25 cellular contexts compared by ENCODE assay signal in the genomic region with DNA sequence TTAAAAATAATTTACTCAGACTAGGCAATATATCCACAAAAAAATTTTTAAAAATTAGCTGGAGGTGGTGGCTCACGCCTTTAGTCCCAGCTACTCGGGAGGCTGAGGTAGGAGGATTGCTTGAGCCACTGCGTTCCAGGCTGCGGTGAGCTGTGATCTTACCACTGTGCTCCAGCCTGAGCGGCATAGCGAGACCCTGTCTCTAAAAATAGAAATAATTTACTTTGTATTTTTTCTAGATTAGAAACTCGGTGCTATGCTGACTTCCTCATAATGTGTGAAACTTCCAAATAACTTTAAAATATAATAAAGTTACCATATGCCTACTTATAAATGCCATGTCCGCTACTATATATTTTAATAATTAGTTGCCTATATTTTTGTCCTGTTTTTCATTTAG.
"Had no signal": no experiment of that assay in that cellular context is flagged by ENCODE, and none has a peak within 500 bp of the region (broad histone marks: within the 10 kb centered on the region; RNA-seq: fewer than 3 reads in every experiment).

No MANE protein-coding gene starts in this region.

- H3K4me3 ChIP-seq: ascending aorta, gastrocnemius medialis, heart right ventricle, left ventricle myocardium inferior, mucosa of descending colon, pancreas, right lobe of liver had no signal

- H3K9me3 ChIP-seq: ascending aorta, gastrocnemius medialis, heart right ventricle, left ventricle myocardium inferior, mucosa of descending colon, pancreas, right lobe of liver had no signal

- H3K36me3 ChIP-seq: ascending aorta, gastrocnemius medialis, left ventricle myocardium inferior, pancreas had no signal

- H3K27ac Mint-ChIP-seq: activated CD4-positive, alpha-beta T cell treated with anti-CD3 and anti-CD28 coated beads, Interleukin-2, amount 10 ng/mL, durations not matched to agents 7 days and 5 days; activated CD8-positive, alpha-beta T cell treated with anti-CD3 and anti-CD28 coated beads, Interleukin-2, amount 10 ng/mL, durations not matched to agents 7 days and 5 days; activated T-cell treated with anti-CD3 and anti-CD28 coated beads, Interleukin-2, amount 50 U/mL, for 24 hours; T-cell had no signal

- H3K9me3 Mint-ChIP-seq: activated CD4-positive, alpha-beta T cell treated with anti-CD3 and anti-CD28 coated beads, Interleukin-2, amount 10 ng/mL, durations not matched to agents 7 days and 5 days; T-cell had no signal

- DNase-seq: activated CD4-positive, alpha-beta T cell treated with anti-CD3 and anti-CD28 coated beads, Interleukin-2, amount 10 ng/mL, durations not matched to agents 7 days and 5 days; activated CD8-positive, alpha-beta T cell treated with anti-CD3 and anti-CD28 coated beads, Interleukin-2, amount 10 ng/mL, durations not matched to agents 7 days and 5 days; activated effector memory CD4-positive, alpha-beta T cell treated with Interleukin-2 at 50 U/mL for 16 hours; activated naive CD4-positive, alpha-beta T cell treated with anti-CD3 and anti-CD28 coated beads, Interleukin-2, amount 50 U/mL, for 16 hours; activated T-cell treated with anti-CD3 and anti-CD28 coated beads, Interleukin-2, amount 50 U/mL, for 24 hours; cerebellar nuclear complex; cortex of kidney; effector CD4-positive, alpha-beta T cell; gastrocnemius medialis; heart right ventricle; kidney glomerular epithelial cell; left ventricle myocardium inferior; mammary epithelial cell; mucosa of descending colon; naive thymus-derived CD4-positive, alpha-beta T cell; pancreas; right lobe of liver; small intestine; stimulated activated CD4-positive, alpha-beta T cell treated with anti-CD3 and anti-CD28 coated beads, Interleukin-15, amount 100 ng/mL, for 24 hours; stimulated activated CD4-positive, alpha-beta T cell treated with anti-CD3 and anti-CD28 coated beads, Interleukin-2, amount 100 ng/mL, for 48 hours; T-cell had no signal

- H3K4me3 Mint-ChIP-seq: activated CD4-positive, alpha-beta T cell treated with anti-CD3 and anti-CD28 coated beads, Interleukin-2, amount 10 ng/mL, durations not matched to agents 7 days and 5 days; activated CD8-positive, alpha-beta T cell treated with anti-CD3 and anti-CD28 coated beads, Interleukin-2, amount 10 ng/mL, durations not matched to agents 7 days and 5 days; activated T-cell treated with anti-CD3 and anti-CD28 coated beads, Interleukin-2, amount 50 U/mL, for 24 hours had no signal

- FAIRE-seq: urothelium cell line had no signal

- ATAC-seq: activated CD4-positive, CD25-positive, alpha-beta regulatory T cell treated with anti-CD3 and anti-CD28 coated beads, Interleukin-2, amount 50 U/mL, for 24 hours; activated CD8-positive, alpha-beta T cell treated with anti-CD3 and anti-CD28 coated beads, Interleukin-2, amount 10 ng/mL, durations not matched to agents 7 days and 5 days; esophagus mucosa; gastrocnemius medialis; heart right ventricle; mucosa of descending colon; naive thymus-derived CD4-positive, alpha-beta T cell; pancreas; right lobe of liver; T-cell had no signal

- H3K27ac ChIP-seq: ascending aorta, gastrocnemius medialis, heart right ventricle, left ventricle myocardium inferior, pancreas, right lobe of liver had no signal

- H3K27me3 ChIP-seq: ascending aorta, gastrocnemius medialis, heart right ventricle, pancreas, right lobe of liver had no signal

- H3K27me3 Mint-ChIP-seq: activated CD4-positive, alpha-beta T cell treated with anti-CD3 and anti-CD28 coated beads, Interleukin-2, amount 10 ng/mL, durations not matched to agents 7 days and 5 days; activated T-cell treated with anti-CD3 and anti-CD28 coated beads, Interleukin-2, amount 50 U/mL, for 24 hours; naive thymus-derived CD4-positive, alpha-beta T cell; T-cell had no signal
